In the genomic region with DNA sequence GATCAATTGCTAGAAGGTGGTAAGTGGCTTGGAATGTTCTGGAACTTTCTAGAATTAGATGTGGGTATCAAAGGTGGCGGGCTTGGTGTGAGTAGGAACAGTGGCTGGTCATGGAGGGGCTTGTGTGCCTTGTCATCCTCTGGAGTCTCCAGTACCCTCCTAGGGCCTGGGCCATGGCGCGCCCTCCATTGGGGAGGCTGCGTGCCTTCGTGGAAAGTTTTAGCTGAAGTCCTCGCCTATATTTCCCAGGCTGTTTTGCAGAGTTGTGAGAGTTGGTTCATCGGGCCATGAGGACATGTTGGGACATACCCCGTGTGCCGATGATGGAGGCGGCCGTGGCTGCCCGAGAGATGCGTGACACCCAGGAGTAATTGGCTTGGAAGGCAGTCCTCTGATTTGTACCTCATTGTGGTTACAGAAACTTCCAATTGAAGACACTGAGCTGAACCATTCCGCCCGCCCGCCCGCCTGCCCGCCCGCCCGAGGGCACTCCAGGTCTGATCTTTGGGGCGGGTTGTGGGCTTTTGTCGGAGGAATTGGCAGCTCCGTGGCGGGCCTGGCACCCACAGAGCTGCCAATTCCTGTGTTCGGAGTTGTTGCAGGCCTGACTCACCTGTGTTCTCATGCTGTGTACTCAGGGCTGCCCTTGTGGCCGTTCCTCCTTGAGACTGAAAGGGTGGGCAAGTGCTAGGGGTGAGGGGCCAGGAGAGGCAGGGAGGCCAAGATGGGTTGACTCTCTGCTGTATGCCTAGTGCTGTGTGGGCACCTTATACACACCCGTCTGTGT, we compare ENCODE assay signal across 19 cellular contexts. TPM values are rescaled to one million over a fixed set of nuclear protein-coding genes. Genes with fewer than 3 reads are reported as not detected.
"Had no signal": no experiment of that assay in that cellular context is flagged by ENCODE, and none has a peak within 500 bp of the region (broad histone marks: within the 10 kb centered on the region; RNA-seq: fewer than 3 reads in every experiment).

No MANE protein-coding gene starts in this region.

RNA-seq across cellular contexts. Expression of a gene that starts 57.2 kb away (rescaled TPM):
- total RNA-seq: natural killer cell treated with Interleukin-12 subunit alpha and Interleukin-12 subunit beta and Interleukin-15 and Interleukin-18, amount 100 ng/mL, for 72 hours; neural crest cell; omental fat pad; osteocyte; pancreas; posterior vena cava; prostate gland; pulmonary artery endothelial cell; right atrium auricular region; sciatic nerve; smooth muscle cell; spleen; suprapubic skin; testis; transverse colon; upper lobe of right lung; urinary bladder; uterus had no signal
- polyA plus RNA-seq: pancreas, smooth muscle cell, spleen, thymus, urinary bladder had no signal
